In the genomic region with DNA sequence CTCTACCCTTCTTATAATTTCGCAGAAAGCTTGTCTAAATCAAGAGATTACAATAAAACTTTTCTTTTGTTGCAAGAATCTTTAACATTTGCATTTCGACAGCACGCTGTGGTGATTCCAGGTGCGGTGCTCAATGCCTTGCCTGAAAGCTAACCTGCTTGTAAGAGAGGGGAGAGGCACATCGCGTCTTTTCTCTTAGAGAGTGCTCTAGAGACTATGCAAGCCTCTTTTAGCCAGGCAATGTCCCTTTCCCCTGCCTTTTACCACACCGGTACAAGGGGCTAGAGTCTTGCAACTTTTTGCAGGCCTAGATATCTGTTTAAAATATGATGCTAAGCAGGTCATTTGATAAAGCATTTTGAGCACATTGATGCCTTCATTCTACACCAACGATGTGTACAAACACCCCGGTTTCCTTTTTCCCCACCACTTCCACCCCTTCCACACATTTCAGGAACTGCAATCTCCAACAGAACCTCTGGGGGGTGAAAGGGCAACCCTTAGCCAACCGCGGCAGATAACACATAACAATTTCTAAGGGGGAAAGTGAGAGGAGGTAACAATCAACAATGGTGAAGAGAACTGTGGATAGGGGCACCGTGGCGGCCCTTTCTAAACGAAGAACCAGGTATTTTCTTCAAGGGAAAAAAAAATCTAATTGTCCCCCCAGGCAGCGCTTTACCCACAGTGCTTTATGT, we compare ENCODE assay signal across 8 cellular contexts. TPM values are rescaled to one million over a fixed set of nuclear protein-coding genes. Genes with fewer than 3 reads are reported as not detected.
DNase-seq lines count a peak whose midpoint lies in the region; ATAC-seq and TF ChIP-seq lines count a peak whose summit lies in the region.

No MANE protein-coding gene starts in this region.

- no peak overlapping the region for H3K4ac ChIP-seq in mesenchymal stem cell (ENCODE audit: low read depth in 1 of 2, low read length in 2 of 2)

- H3K4me1 ChIP-seq in mesenchymal stem cell (ENCODE audit: control insufficient read depth, insufficient read depth, low read depth, low read length): peaks cover 1% of the 10 kb centered on the region

- no peak overlapping the region for H3K27ac Mint-ChIP-seq in activated naive CD8-positive, alpha-beta T cell treated with anti-CD3 and anti-CD28 coated beads, Interleukin-2, amount 50 U/mL, for 24 hours

- DNase-seq in Right ventricle myocardium superior (no peak), Right ventricle myocardium inferior (ENCODE audit: missing footprints) (no peak), NCI-H774 (lab: John Stamatoyannopoulos, UW) (peak; percentile 58), coronary artery (ENCODE audit: low spot score) (no peak), mesenchymal stem cell (peak; percentile 49), AML-193 (lab: John Stamatoyannopoulos, UW) (no peak)
- DNase-seq in activated naive CD8-positive, alpha-beta T cell treated with anti-CD3 and anti-CD28 coated beads, Interleukin-2, amount 50 U/mL, for 24 hours: no peak
- DNase-seq in activated effector memory CD4-positive, alpha-beta T cell treated with Interleukin-2 at 50 U/mL for 16 hours: no peak

- no peak overlapping the region for H2BK5ac ChIP-seq in mesenchymal stem cell (ENCODE audit: low read depth, low read length, poor library complexity, severe bottlenecking)

- intact Hi-C loops in Right ventricle myocardium superior (cut with DNase I): loop anchor here (5.0 kb wide), 1 partner anchor 162 kb away; no protein-coding TSS in a partner anchor
- intact Hi-C loops in Right ventricle myocardium inferior (cut with DNase I): loop anchor here (5.0 kb wide), 2 partner anchors 318 to 413 kb away; no protein-coding TSS in a partner anchor

- no peak overlapping the region for H4K8ac ChIP-seq in mesenchymal stem cell (ENCODE audit: low read length)

- H3K4me3 Mint-ChIP-seq in activated naive CD8-positive, alpha-beta T cell treated with anti-CD3 and anti-CD28 coated beads, Interleukin-2, amount 50 U/mL, for 24 hours: no peak overlapping the region

- H3K4me1 Mint-ChIP-seq in activated naive CD8-positive, alpha-beta T cell treated with anti-CD3 and anti-CD28 coated beads, Interleukin-2, amount 50 U/mL, for 24 hours: peaks cover 7% of the 10 kb centered on the region

- no peak overlapping the region for H2BK15ac ChIP-seq in mesenchymal stem cell (ENCODE audit: low read depth, poor library complexity, severe bottlenecking)

- no peak overlapping the region for H2AK5ac ChIP-seq in mesenchymal stem cell (ENCODE audit: low read length, severe bottlenecking)

- peak overlapping the region; percentile 93 for H3K9ac ChIP-seq in mesenchymal stem cell (ENCODE audit: low read length)

- no peaks in the 10 kb centered on the region for H3K36me3 ChIP-seq in mesenchymal stem cell (ENCODE audit: control insufficient read depth in 1 of 2, insufficient read depth in 2 of 2, low read depth in 1 of 2, low read length in 2 of 2)

- WGBS in mesenchymal stem cell: 3% methylated on average over 8 of the region's 15 CpGs

- H3K23ac ChIP-seq in mesenchymal stem cell (ENCODE audit: low read length in 2 of 2): no peak overlapping the region

- H4K91ac ChIP-seq in mesenchymal stem cell (ENCODE audit: low read length): no peak overlapping the region

- no peaks in the 10 kb centered on the region for H3K36me3 Mint-ChIP-seq in activated naive CD8-positive, alpha-beta T cell treated with anti-CD3 and anti-CD28 coated beads, Interleukin-2, amount 50 U/mL, for 24 hours (ENCODE audit: low read depth)

- H3K4me3 ChIP-seq in coronary artery: peak overlapping the region; percentile 82
- H3K4me3 ChIP-seq in mesenchymal stem cell (ENCODE audit: insufficient read depth in 1 of 2, low read depth in 1 of 2, low read length in 2 of 2): peak overlapping the region in 1 of 2 experiments; percentile 96

- no peaks in the 10 kb centered on the region for H3K9me3 ChIP-seq in mesenchymal stem cell (ENCODE audit: control insufficient read depth, low read length)

- H2BK120ac ChIP-seq in mesenchymal stem cell (ENCODE audit: low read depth, low read length): no peak overlapping the region

- peak; percentile 13 for TF ChIP-seq CTCF in coronary artery (IDR thresholded peaks at IDR 0.05)

- H3K27me3 ChIP-seq in mesenchymal stem cell (ENCODE audit: control insufficient read depth in 1 of 2, insufficient read depth in 1 of 2, low read length in 2 of 2): no peaks in the 10 kb centered on the region

- H3K14ac ChIP-seq in mesenchymal stem cell (ENCODE audit: low read length in 2 of 2): no peak overlapping the region

- H3K27me3 Mint-ChIP-seq in activated naive CD8-positive, alpha-beta T cell treated with anti-CD3 and anti-CD28 coated beads, Interleukin-2, amount 50 U/mL, for 24 hours: peaks cover 58% of the 10 kb centered on the region

- peak overlapping the region; percentile 44 to 84 for H3K27ac ChIP-seq in coronary artery
- no peak overlapping the region for H3K27ac ChIP-seq in mesenchymal stem cell (ENCODE audit: low read length, poor library complexity, severe bottlenecking)

- H3K18ac ChIP-seq in mesenchymal stem cell (ENCODE audit: low read depth in 1 of 2, low read length in 2 of 2): no peak overlapping the region

- no peak overlapping the region for H2AFZ ChIP-seq in mesenchymal stem cell (ENCODE audit: low read depth, low read length)

- no peak overlapping the region for H2BK12ac ChIP-seq in mesenchymal stem cell (ENCODE audit: low read length in 2 of 2)

- ATAC-seq in Right ventricle myocardium superior (ENCODE audit: poor library complexity) (peak; percentile 58), Right ventricle myocardium inferior (no peak)
- ATAC-seq in activated naive CD8-positive, alpha-beta T cell treated with anti-CD3 and anti-CD28 coated beads, Interleukin-2, amount 50 U/mL, for 24 hours: no peak

- H3K9me3 Mint-ChIP-seq in activated naive CD8-positive, alpha-beta T cell treated with anti-CD3 and anti-CD28 coated beads, Interleukin-2, amount 50 U/mL, for 24 hours: peaks cover 3% of the 10 kb centered on the region

- H3K4me2 ChIP-seq in mesenchymal stem cell (ENCODE audit: low read length, poor library complexity, severe bottlenecking): peak overlapping the region; percentile 76

- H3K79me1 ChIP-seq in mesenchymal stem cell (replicated peaks; ENCODE audit: low read length, poor library complexity, severe bottlenecking): peaks cover 9% of the 10 kb centered on the region

RNA-seq across cellular contexts. Expression of a gene that starts 1.3 kb away (rescaled TPM):
- total RNA-seq in Right ventricle myocardium superior (10.1 TPM), Right ventricle myocardium inferior (11.1 TPM)
- polyA plus RNA-seq in mesenchymal stem cell (2013, experiment 1 of 2): 6.9 TPM
- polyA plus RNA-seq in mesenchymal stem cell (2013, experiment 2 of 2): 7.3 TPM

Comparison
In these comparisons a context has a peak if more than half of its experiments do, and no peak if none do; other contexts are left out.
1. DNase-seq: peak in NCI-H774 (single experiment) and mesenchymal stem cell (single experiment); none in Right ventricle myocardium superior (single experiment), Right ventricle myocardium inferior (single experiment), coronary artery (single experiment), AML-193 (0 of 2), activated naive CD8-positive, alpha-beta T cell treated with anti-CD3 and anti-CD28 coated beads, Interleukin-2, amount 50 U/mL, for 24 hours (single experiment) and activated effector memory CD4-positive, alpha-beta T cell treated with Interleukin-2 at 50 U/mL for 16 hours (single experiment).